ENCODE assay signal across 8 cellular contexts in genomic region chr12:65892905-65893304, GRCh38.
DNase-seq lines count a peak whose midpoint lies in the region; ATAC-seq and TF ChIP-seq lines count a peak whose summit lies in the region.
"Had no signal": no experiment of that assay in that cellular context is flagged by ENCODE, and none has a peak within 500 bp of the region (broad histone marks: within the 10 kb centered on the region; RNA-seq: fewer than 3 reads in every experiment).

No MANE protein-coding gene starts in this region.

- intact Hi-C loops in Panc1 (cut with micrococcal nuclease; ENCODE audit: unreplicated experiment): loop anchor here (5.0 kb wide), 1 partner anchor 54 kb away; no protein-coding TSS in a partner anchor
- intact Hi-C loops in lower leg skin (cut with DNase I; ENCODE audit: low total_unique reads): no loop called here

- H3K4me3 ChIP-seq in GM23338 (no peak overlapping the region), Panc1 (ENCODE audit: low read depth in 2 of 2, low read length in 2 of 2) (peak overlapping the region in 1 of 2 experiments; percentile 46; a peak in 2 of 4 replicates), fibroblast of lung (replicated peaks in 1 of 4; ENCODE audit: control extremely low read depth in 1 of 4, insufficient read depth in 1 of 4, low read depth in 3 of 4, low read length in 4 of 4) (peak overlapping the region in 2 of 4 experiments; percentile 6 to 34), skeletal muscle cell (ENCODE audit: low read depth, low read length) (no peak overlapping the region), lower leg skin (ENCODE audit: low read depth, poor library complexity, severe bottlenecking) (no peak overlapping the region)

- H3K79me2 ChIP-seq in GM23338 (replicated peaks; ENCODE audit: insufficient read depth) (no peaks in the 10 kb centered on the region; the same call in 1 of the 2 replicates), fibroblast of lung (ENCODE audit: control insufficient read depth, insufficient read depth, low read length) (peaks cover 64% of the 10 kb centered on the region)

- peak overlapping the region; percentile 54 for H3K9ac ChIP-seq in fibroblast of lung (ENCODE audit: insufficient read depth, low read length)
- H3K9ac ChIP-seq: KMS-11 had no signal

- peaks cover 48% of the 10 kb centered on the region for H3K4me1 ChIP-seq in GM23338 (ENCODE audit: insufficient read depth)
- H3K4me1 ChIP-seq in Panc1 (ENCODE audit: control insufficient read depth, insufficient read depth, low read length): peaks cover 92% of the 10 kb centered on the region
- H3K4me1 ChIP-seq in fibroblast of lung (ENCODE audit: control insufficient read depth, extremely low read depth, insufficient read depth, low read length): peaks cover 32% of the 10 kb centered on the region

- H3K4me3 Mint-ChIP-seq in GM23338: no peak overlapping the region

- POLR2A ChIA-PET in Panc1 (lab: Charles Lee): no interaction called here

- peak overlapping the region; percentile 67 for H3K27ac Mint-ChIP-seq in GM23338

- TF ChIP-seq POLR2A in lower leg skin (IDR thresholded peaks at IDR 0.05): no peak

- CTCF ChIA-PET in Panc1 (lab: Charles Lee): no interaction called here

- H4K20me1 ChIP-seq in GM23338 (replicated peaks; ENCODE audit: insufficient read depth): no peaks in the 10 kb centered on the region
- H4K20me1 ChIP-seq in fibroblast of lung (ENCODE audit: control insufficient read depth, extremely low read depth, insufficient read depth, low read length): no peaks in the 10 kb centered on the region

- H2AFZ ChIP-seq in GM23338 (no peak overlapping the region), fibroblast of lung (ENCODE audit: low read length) (no peak overlapping the region)

- H3K27ac ChIP-seq in GM23338 (ENCODE audit: low read depth) (no peak overlapping the region), Panc1 (ENCODE audit: low read length) (peak overlapping the region; percentile 100), fibroblast of lung (ENCODE audit: insufficient read depth, low read length) (peak overlapping the region; percentile 95)
- H3K27ac ChIP-seq: KMS-11 had no signal

- H3K9me2 ChIP-seq in GM23338 (ENCODE audit: insufficient read depth): no peaks in the 10 kb centered on the region

- DNase-seq in GM23338 (ENCODE audit: low spot score): no peak
- peak; percentile 68 for DNase-seq in Panc1 (ENCODE audit: low read depth, low spot score)
- peak; percentile 72 to 83 for DNase-seq in fibroblast of lung (ENCODE audit: low read depth in 2 of 2)
- DNase-seq in skeletal muscle cell (ENCODE audit: low read depth): peak; percentile 63
- no peak for DNase-seq in superior temporal gyrus (ENCODE audit: extremely low spot score)
- no peak for DNase-seq in GM13976 (ENCODE audit: low spot score)
- no peak for DNase-seq in lower leg skin (ENCODE audit: low spot score in 2 of 2)

- H3K4me2 ChIP-seq in GM23338 (0 out of 2 replicates have a peak overlapping the region, but pooled peaks have one; percentile 39), fibroblast of lung (ENCODE audit: extremely low read depth, insufficient read depth, low read length) (peak overlapping the region; percentile 81)
- H3K4me2 ChIP-seq: KMS-11 had no signal

- H3K27me3 ChIP-seq in GM23338 (ENCODE audit: insufficient read depth) (no peaks in the 10 kb centered on the region), Panc1 (ENCODE audit: control insufficient read depth, insufficient read depth, low read length) (no peaks in the 10 kb centered on the region), fibroblast of lung (ENCODE audit: control insufficient read depth, insufficient read depth, low read length) (no peaks in the 10 kb centered on the region)

- H3K4me1 Mint-ChIP-seq in GM23338: peaks cover 69% of the 10 kb centered on the region

- H3F3A ChIP-seq in GM23338 (replicated peaks; ENCODE audit: low read depth): 0 out of 2 replicates have a peak, but pooled peaks cover 5% of the 10 kb centered on the region

- no peak for TF ChIP-seq CTCF in GM23338 (conservative IDR thresholded peaks at IDR 0.05; ENCODE audit: low read depth in 2 of 2)
- no peak for TF ChIP-seq CTCF in Panc1 (IDR thresholded peaks at IDR 0.05)
- no peak for TF ChIP-seq CTCF in fibroblast of lung (conservative IDR thresholded peaks at IDR 0.05 in 1 of 2, IDR thresholded peaks at IDR 0.05 in 1 of 2; ENCODE audit: low read depth in 1 of 2, low read length in 2 of 2)
- TF ChIP-seq CTCF in GM13976 (IDR thresholded peaks at IDR 0.05; ENCODE audit: borderline replicate concordance, control extremely low read depth, extremely low read depth, insufficient read depth, missing control alignments): no peak
- TF ChIP-seq CTCF in lower leg skin (IDR thresholded peaks at IDR 0.05): no peak

- H3K9me3 ChIP-seq in Panc1 (ENCODE audit: control insufficient read depth, insufficient read depth, low read depth, low read length): no peaks in the 10 kb centered on the region
- H3K9me3 ChIP-seq in fibroblast of lung (ENCODE audit: control insufficient read depth, insufficient read depth, low read depth, low read length): no peaks in the 10 kb centered on the region

- H3K27me3 Mint-ChIP-seq in GM23338 (ENCODE audit: insufficient read depth, low read depth, poor library complexity): peaks cover 2% of the 10 kb centered on the region

- ATAC-seq in GM23338: no peak
- ATAC-seq in Panc1: peak; percentile 39

- H3K36me3 Mint-ChIP-seq in GM23338 (ENCODE audit: low read depth): no peaks in the 10 kb centered on the region

- BruUV-seq in Panc1 (replicated peaks; lab: Mats Ljungman, UMichigan): no TSS peak

- no peaks in the 10 kb centered on the region for H3K9me3 Mint-ChIP-seq in GM23338

- 43 to 54% methylated on average over 5 of the region's 5 CpGs for WGBS in lower leg skin, 2 donors

- no peaks in the 10 kb centered on the region for H3K36me3 ChIP-seq in GM23338 (ENCODE audit: insufficient read depth)
- no peaks in the 10 kb centered on the region for H3K36me3 ChIP-seq in Panc1 (ENCODE audit: control insufficient read depth, insufficient read depth, low read length)
- no peaks in the 10 kb centered on the region for H3K36me3 ChIP-seq in fibroblast of lung (ENCODE audit: control insufficient read depth, insufficient read depth, low read length)

- in situ Hi-C loops in Panc1 (cut with HindIII; ENCODE audit: low pct_unique_long_range_greater_than_20kb, low sequenced_read_pairs): no loop called here
- in situ Hi-C loops in GM13976 (cut with MboI; ENCODE audit: low sequenced_read_pairs, unreplicated experiment): no loop called here

TF ChIP-seq in GM23338, 12 proteins besides CTCF, POLR2A, EP300 and RAD21 (continues in another document):
- TF ChIP-seq CREB1 (CRISPR knock-in tag; IDR thresholded peaks at IDR 0.05; ENCODE audit: low read depth): no peak
- no peak for TF ChIP-seq POLR2AphosphoS5 (IDR thresholded peaks at IDR 0.05; ENCODE audit: low read depth)
- TF ChIP-seq STAT1 (IDR thresholded peaks at IDR 0.05; ENCODE audit: unreplicated experiment): no peak

Comparison
In these comparisons a context has a peak if more than half of its experiments do, and no peak if none do; other contexts are left out.
1. DNase-seq: peak in Panc1 (single experiment), fibroblast of lung (2 of 2) and skeletal muscle cell (single experiment); none in GM23338 (single experiment), superior temporal gyrus (single experiment), GM13976 (single experiment) and lower leg skin (0 of 2).